In the genomic region with DNA sequence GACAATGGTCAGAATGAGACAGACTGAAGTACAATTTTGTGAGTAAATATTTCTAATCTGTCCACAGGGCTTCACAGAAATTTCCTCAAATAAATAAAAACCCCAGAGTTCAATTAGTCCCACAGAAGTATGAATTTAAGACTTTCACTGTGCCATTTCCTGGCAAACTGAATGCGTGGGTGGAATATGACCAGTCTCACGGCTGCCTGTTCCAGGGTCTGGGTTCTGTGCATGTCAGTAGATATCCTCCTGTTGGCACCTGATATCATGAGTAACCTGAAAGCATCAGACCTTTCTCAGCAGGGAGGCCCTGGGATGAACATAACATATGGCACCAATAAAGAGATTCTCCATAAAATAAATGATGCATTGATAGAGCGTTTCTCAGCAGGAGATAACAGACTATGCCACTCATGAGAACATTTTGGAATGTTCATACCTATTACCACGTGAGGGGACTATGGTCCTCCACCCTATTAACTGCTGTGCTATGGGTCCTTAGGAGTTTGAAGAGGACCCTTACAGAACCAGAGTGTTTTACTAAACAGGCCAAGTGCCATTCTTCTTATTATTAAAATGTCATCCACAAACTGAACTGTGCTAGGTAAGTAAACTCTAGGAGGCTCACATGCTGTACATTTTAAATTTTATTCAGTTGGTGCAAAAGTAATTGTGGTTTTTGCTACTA, we compare ENCODE assay signal across 20 cellular contexts. TPM values are rescaled to one million over a fixed set of nuclear protein-coding genes. Genes with fewer than 3 reads are reported as not detected.
A peak's percentile ranks its signal among the peaks of the same experiment; 100 is the strongest.
DNase-seq lines count a peak whose midpoint lies in the region; ATAC-seq and TF ChIP-seq lines count a peak whose summit lies in the region.
"Had no signal": no experiment of that assay in that cellular context is flagged by ENCODE, and none has a peak within 500 bp of the region (broad histone marks: within the 10 kb centered on the region; RNA-seq: fewer than 3 reads in every experiment).

No MANE protein-coding gene starts in this region.

- no peak for TF ChIP-seq CTCF in neural progenitor cell (IDR thresholded peaks at IDR 0.05)

- H3K36me3 Mint-ChIP-seq in neural progenitor cell, result peaks cover 4% of the 10 kb centered on the region
- H3K36me3 Mint-ChIP-seq: stimulated activated naive B cell treated with anti-CD40 and anti-IgM and Interleukin-4, amounts not matched to agents 10 μg/mL and 1 μg/mL and 100 μg/mL, for 72 hours had no signal

- H3K4me2 ChIP-seq in neural progenitor cell, result peak overlapping the region; percentile 53
- H3K4me2 ChIP-seq: BLaER1 had no signal

- H3K27me3 ChIP-seq in adipocyte (replicated peaks; ENCODE audit: control insufficient read depth, insufficient read depth, low read length), result no peaks in the 10 kb centered on the region
- no peaks in the 10 kb centered on the region for H3K27me3 ChIP-seq in neural progenitor cell
- H3K27me3 ChIP-seq: BLaER1, thyroid gland had no signal

- H3K4me3 ChIP-seq in adipocyte (ENCODE audit: low read length) (no peak overlapping the region), neural progenitor cell (no peak overlapping the region)
- H3K4me3 ChIP-seq: BLaER1, thyroid gland had no signal

- no peaks in the 10 kb centered on the region for H4K20me1 ChIP-seq in neural progenitor cell (ENCODE audit: low read depth)
- H4K20me1 ChIP-seq: BLaER1 had no signal

- H3K36me3 ChIP-seq in adipocyte (ENCODE audit: control insufficient read depth, insufficient read depth, low read length, severe bottlenecking) (no peaks in the 10 kb centered on the region), neural progenitor cell (no peaks in the 10 kb centered on the region)
- H3K36me3 ChIP-seq: BLaER1, thyroid gland had no signal

- H3K4me3 Mint-ChIP-seq in neural progenitor cell, result no peak overlapping the region
- H3K4me3 Mint-ChIP-seq: endodermal cell; stimulated activated naive B cell treated with anti-CD40 and anti-IgM and Interleukin-4, amounts not matched to agents 10 μg/mL and 1 μg/mL and 100 μg/mL, for 72 hours had no signal

- no peaks in the 10 kb centered on the region for H3K9me3 ChIP-seq in adipocyte (ENCODE audit: control insufficient read depth, low read length)
- H3K9me3 ChIP-seq in neural progenitor cell (ENCODE audit: low read depth), result no peaks in the 10 kb centered on the region
- H3K9me3 ChIP-seq: BLaER1, thyroid gland had no signal

- DNase-seq in NCI-H1092 treated with DMSO at 0.1 percent for 48 hours (lab: John Stamatoyannopoulos, UW), result peak; percentile 9
- DNase-seq in NCI-H1092 (lab: John Stamatoyannopoulos, UW), result no peak
- DNase-seq in NCI-H187 (lab: John Stamatoyannopoulos, UW), result peak; percentile 56 to 62
- DNase-seq in adipocyte (ENCODE audit: low read depth), result peak; percentile 24
- no peak for DNase-seq in neural progenitor cell (ENCODE audit: low spot score)
- no peak for DNase-seq in NCI-H2227 (lab: John Stamatoyannopoulos, UW; ENCODE audit: unreplicated experiment)
- DNase-seq in NAMALWA (ENCODE audit: low spot score), result no peak
- DNase-seq: activated CD8-positive, alpha-beta memory T cell treated with anti-CD3 and anti-CD28 coated beads, Interleukin-2, amount 50 U/mL, for 48 hours; activated gamma-delta T cell; endodermal cell; Kasumi-1; NCI-H1694 treated with DMSO at 0.1 percent for 48 hours; NCI-H82; retina; stimulated activated naive B cell treated with anti-CD40 and anti-IgM and Interleukin-4, amounts not matched to agents 10 μg/mL and 1 μg/mL and 100 μg/mL, for 72 hours; thyroid gland had no signal

- H2AFZ ChIP-seq in neural progenitor cell (replicated peaks), result no peak overlapping the region

- ATAC-seq in GM18498 (IDR thresholded peaks at IDR 0.05; ENCODE audit: unreplicated experiment), result no peak
- ATAC-seq: Panc1; stimulated activated naive B cell treated with anti-CD40 and anti-IgM and Interleukin-4, amounts not matched to agents 10 μg/mL and 1 μg/mL and 100 μg/mL, for 72 hours had no signal

- H3K9me3 Mint-ChIP-seq in neural progenitor cell, result no peaks in the 10 kb centered on the region
- H3K9me3 Mint-ChIP-seq: endodermal cell; stimulated activated naive B cell treated with anti-CD40 and anti-IgM and Interleukin-4, amounts not matched to agents 10 μg/mL and 1 μg/mL and 100 μg/mL, for 72 hours had no signal

- no peak overlapping the region for H3K27ac Mint-ChIP-seq in neural progenitor cell
- H3K27ac Mint-ChIP-seq: endodermal cell; stimulated activated naive B cell treated with anti-CD40 and anti-IgM and Interleukin-4, amounts not matched to agents 10 μg/mL and 1 μg/mL and 100 μg/mL, for 72 hours had no signal

- no peak overlapping the region for H3K27ac ChIP-seq in neural progenitor cell
- H3K27ac ChIP-seq: 22Rv1, BLaER1, thyroid gland had no signal

- H3K9ac ChIP-seq in adipocyte (ENCODE audit: low read length) (no peak overlapping the region), neural progenitor cell (no peak overlapping the region)
- H3K9ac ChIP-seq: BLaER1 had no signal

- peaks cover 3% of the 10 kb centered on the region for H3F3A ChIP-seq in neural progenitor cell (ENCODE audit: low read depth)

- no peaks in the 10 kb centered on the region for H3K79me2 ChIP-seq in neural progenitor cell (ENCODE audit: low read depth)

- H3K4me1 Mint-ChIP-seq in neural progenitor cell, result peaks cover 10% of the 10 kb centered on the region
- H3K4me1 Mint-ChIP-seq: stimulated activated naive B cell treated with anti-CD40 and anti-IgM and Interleukin-4, amounts not matched to agents 10 μg/mL and 1 μg/mL and 100 μg/mL, for 72 hours had no signal

- peaks cover 25% of the 10 kb centered on the region for H3K4me1 ChIP-seq in adipocyte (ENCODE audit: control insufficient read depth, insufficient read depth, low read length)
- H3K4me1 ChIP-seq in neural progenitor cell, result peaks cover 9% of the 10 kb centered on the region
- H3K4me1 ChIP-seq: BLaER1 had no signal

- H3K27me3 Mint-ChIP-seq in neural progenitor cell (ENCODE audit: insufficient read depth, low read depth), result no peaks in the 10 kb centered on the region
- H3K27me3 Mint-ChIP-seq: stimulated activated naive B cell treated with anti-CD40 and anti-IgM and Interleukin-4, amounts not matched to agents 10 μg/mL and 1 μg/mL and 100 μg/mL, for 72 hours had no signal

RNA-seq across cellular contexts. Expression of a gene that starts 10.6 kb away (rescaled TPM):
- total RNA-seq in neural progenitor cell (ENCODE audit: low replicate concordance), result 1.1 and 1.4 TPM in 2 replicates

Comparison
In these comparisons a context has a peak if more than half of its experiments do, and no peak if none do; other contexts are left out.
1. DNase-seq: peak in NCI-H1092 treated with DMSO at 0.1 percent for 48 hours (single experiment), NCI-H187 (2 of 2) and adipocyte (single experiment); none in NCI-H1092 (single experiment), neural progenitor cell (single experiment), NCI-H2227 (single experiment) and NAMALWA (single experiment).